Comparison of ENCODE assay signal across 23 cellular contexts in the genomic region with DNA sequence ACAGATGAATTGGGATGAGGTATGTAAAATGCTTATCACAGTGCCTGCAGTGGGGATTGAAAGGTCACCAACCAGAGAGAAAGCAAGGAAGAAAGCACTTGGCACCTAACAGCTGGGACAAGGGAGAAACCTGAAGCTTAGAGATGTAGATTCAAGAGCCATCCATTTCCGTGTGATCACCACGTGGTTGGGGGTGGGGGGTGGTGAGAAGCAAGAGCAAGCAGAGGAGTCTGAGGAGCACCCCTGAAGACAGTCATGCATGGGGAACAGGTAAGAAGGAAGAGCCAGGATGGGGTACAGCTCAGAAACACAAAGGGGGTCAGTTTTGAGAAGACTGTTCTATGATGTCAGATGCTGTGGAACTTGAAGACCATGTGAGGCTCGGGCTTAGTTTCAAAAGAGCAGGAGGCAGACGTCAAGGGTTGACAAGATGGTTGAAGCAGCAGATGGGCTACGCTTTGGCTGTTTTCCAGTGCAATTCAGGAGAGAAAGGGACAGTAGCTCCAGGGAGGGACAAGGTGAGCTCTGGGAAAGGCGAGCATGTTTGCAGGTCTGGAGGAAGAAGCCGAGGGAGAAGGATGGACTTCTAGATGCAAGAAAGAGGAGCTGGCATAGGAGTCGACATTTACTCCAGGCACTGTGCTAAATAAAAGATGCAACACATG. TPM values are rescaled to one million over a fixed set of nuclear protein-coding genes. Genes with fewer than 3 reads are reported as not detected.
"Had no signal": no experiment of that assay in that cellular context is flagged by ENCODE, and none has a peak within 500 bp of the region (broad histone marks: within the 10 kb centered on the region; RNA-seq: fewer than 3 reads in every experiment).

No MANE protein-coding gene starts in this region.

- H3K4me2 ChIP-seq: hepatocyte had no signal

- H3K36me3 ChIP-seq: esophagus squamous epithelium, left lung, pancreas had no signal

- DNase-seq: activated CD4-positive, alpha-beta memory T cell treated with anti-CD3 and anti-CD28 coated beads, Interleukin-2, amount 10 ng/mL, durations not matched to agents 7 days and 5 days; activated CD4-positive, alpha-beta T cell treated with anti-CD3 and anti-CD28 coated beads for 4 hours; activated effector memory CD4-positive, alpha-beta T cell treated with anti-CD3 and anti-CD28 coated beads, Interleukin-2, amount 50 U/mL, for 16 hours; activated T-cell treated with anti-CD3 and anti-CD28 coated beads, Interleukin-2, amount 50 U/mL, for 24 hours; amygdala; body of pancreas; central memory CD4-positive, alpha-beta T cell; cortex of kidney; effector CD4-positive, alpha-beta T cell; esophagus squamous epithelium; kidney; left lung; mammary epithelial cell; naive B cell; pancreas had no signal

- H3K4me3 Mint-ChIP-seq: activated CD4-positive, alpha-beta memory T cell treated with anti-CD3 and anti-CD28 coated beads, Interleukin-2, amount 10 ng/mL, durations not matched to agents 7 days and 5 days; activated naive CD8-positive, alpha-beta T cell; activated T-cell treated with anti-CD3 and anti-CD28 coated beads, Interleukin-2, amount 50 U/mL, for 24 hours; naive B cell; stimulated activated effector memory CD8-positive, alpha-beta T cell treated with anti-CD3 and anti-CD28 coated beads, Interleukin-12 subunit alpha, Interleukin-12 subunit beta, amount 100 ng/mL, for 72 hours had no signal

- H3K4me1 Mint-ChIP-seq: activated CD4-positive, alpha-beta memory T cell treated with anti-CD3 and anti-CD28 coated beads, Interleukin-2, amount 10 ng/mL, durations not matched to agents 7 days and 5 days; naive B cell; stimulated activated effector memory CD8-positive, alpha-beta T cell treated with anti-CD3 and anti-CD28 coated beads, Interleukin-12 subunit alpha, Interleukin-12 subunit beta, amount 100 ng/mL, for 72 hours had no signal

- H3K27ac ChIP-seq: esophagus squamous epithelium, left lung had no signal

- FAIRE-seq: endothelial cell of umbilical vein, kidney, pancreas, urothelium cell line had no signal

- H3K4me1 ChIP-seq: left lung had no signal

- H3K27ac Mint-ChIP-seq: activated CD4-positive, alpha-beta memory T cell treated with anti-CD3 and anti-CD28 coated beads, Interleukin-2, amount 10 ng/mL, durations not matched to agents 7 days and 5 days; activated naive CD8-positive, alpha-beta T cell; activated T-cell treated with anti-CD3 and anti-CD28 coated beads, Interleukin-2, amount 50 U/mL, for 24 hours; naive B cell; stimulated activated effector memory CD8-positive, alpha-beta T cell treated with anti-CD3 and anti-CD28 coated beads, Interleukin-12 subunit alpha, Interleukin-12 subunit beta, amount 100 ng/mL, for 72 hours had no signal

- H3K36me3 Mint-ChIP-seq: activated naive CD8-positive, alpha-beta T cell; naive B cell; stimulated activated effector memory CD8-positive, alpha-beta T cell treated with anti-CD3 and anti-CD28 coated beads, Interleukin-12 subunit alpha, Interleukin-12 subunit beta, amount 100 ng/mL, for 72 hours had no signal

- H3K4me3 ChIP-seq: body of pancreas, esophagus squamous epithelium, hepatocyte, left lung, pancreas had no signal

- H2AFZ ChIP-seq: hepatocyte had no signal

- H3K79me2 ChIP-seq: hepatocyte had no signal

- ATAC-seq: body of pancreas; left lung; pancreas; stimulated activated effector memory CD8-positive, alpha-beta T cell treated with anti-CD3 and anti-CD28 coated beads, Interleukin-12 subunit alpha, Interleukin-12 subunit beta, amount 100 ng/mL, for 72 hours had no signal

- H3K27me3 ChIP-seq: body of pancreas, hepatocyte, left lung, pancreas had no signal

- H3K9me3 Mint-ChIP-seq: activated CD4-positive, alpha-beta memory T cell treated with anti-CD3 and anti-CD28 coated beads, Interleukin-2, amount 10 ng/mL, durations not matched to agents 7 days and 5 days; activated T-cell treated with anti-CD3 and anti-CD28 coated beads, Interleukin-2, amount 50 U/mL, for 24 hours; naive B cell; stimulated activated effector memory CD8-positive, alpha-beta T cell treated with anti-CD3 and anti-CD28 coated beads, Interleukin-12 subunit alpha, Interleukin-12 subunit beta, amount 100 ng/mL, for 72 hours had no signal

- H3K27me3 Mint-ChIP-seq: activated naive CD8-positive, alpha-beta T cell; activated T-cell treated with anti-CD3 and anti-CD28 coated beads, Interleukin-2, amount 50 U/mL, for 24 hours; naive B cell had no signal

- H3K9me3 ChIP-seq: body of pancreas, esophagus squamous epithelium, left lung, pancreas had no signal

RNA-seq across cellular contexts. Expression of gene KANK4, which starts 17.4 kb away (rescaled TPM):
- total RNA-seq: activated CD4-positive, alpha-beta memory T cell treated with anti-CD3 and anti-CD28 coated beads, Interleukin-2, amount 10 ng/mL, durations not matched to agents 7 days and 5 days; endothelial cell of umbilical vein; fibroblast of villous mesenchyme; glomerular endothelial cell; mononuclear cell had no signal
- polyA plus RNA-seq: endothelial cell of umbilical vein had no signal
